Comparison of ENCODE assay signal across 15 cellular contexts in genomic region chr4:142272452-142272851, GRCh38.
"Had no signal": no experiment of that assay in that cellular context is flagged by ENCODE, and none has a peak within 500 bp of the region (broad histone marks: within the 10 kb centered on the region; RNA-seq: fewer than 3 reads in every experiment).

No MANE protein-coding gene starts in this region.

- H3K4me1 Mint-ChIP-seq: natural killer cell had no signal

- H3K36me3 Mint-ChIP-seq: natural killer cell had no signal

- H3K4me3 Mint-ChIP-seq: natural killer cell, T-cell had no signal

- H3K27me3 Mint-ChIP-seq: T-cell had no signal

- ATAC-seq: heart right ventricle, natural killer cell, sciatic nerve, T-cell, upper lobe of right lung had no signal

- DNase-seq: activated CD4-positive, CD25-positive, alpha-beta regulatory T cell; activated effector memory CD4-positive, alpha-beta T cell treated with anti-CD3 and anti-CD28 coated beads, Interleukin-2, amount 50 U/mL, for 16 hours; cortex of kidney; heart right ventricle; natural killer cell; ovary; SHP77 treated with DMSO at 0.1 percent for 48 hours; SK-N-SH; stimulated activated CD4-positive, alpha-beta T cell treated with anti-CD3 and anti-CD28 coated beads, Interleukin-4, amount 100 ng/mL, for 1 hour; T-cell; upper lobe of right lung had no signal

- H3K4me1 ChIP-seq: ascending aorta, heart right ventricle, upper lobe of right lung had no signal

- H3K9me3 Mint-ChIP-seq: T-cell had no signal

- H3K27ac Mint-ChIP-seq: natural killer cell had no signal

- H3K27me3 ChIP-seq: ascending aorta, esophagus muscularis mucosa, heart right ventricle, ovary, upper lobe of right lung had no signal

- H3K27ac ChIP-seq: ascending aorta, esophagus muscularis mucosa, heart right ventricle, ovary, thoracic aorta, upper lobe of right lung had no signal
